9 cellular contexts compared by ENCODE assay signal in genomic region chr1:202957733-202958543, GRCh38. TPM values are rescaled to one million over a fixed set of nuclear protein-coding genes. Genes with fewer than 3 reads are reported as not detected.
DNase-seq lines count a peak whose midpoint lies in the region; ATAC-seq, FAIRE-seq and TF ChIP-seq lines count a peak whose summit lies in the region.
"Had no signal": no experiment of that assay in that cellular context is flagged by ENCODE, and none has a peak within 500 bp of the region (broad histone marks: within the 10 kb centered on the region; RNA-seq: fewer than 3 reads in every experiment).

A gene with protein sequence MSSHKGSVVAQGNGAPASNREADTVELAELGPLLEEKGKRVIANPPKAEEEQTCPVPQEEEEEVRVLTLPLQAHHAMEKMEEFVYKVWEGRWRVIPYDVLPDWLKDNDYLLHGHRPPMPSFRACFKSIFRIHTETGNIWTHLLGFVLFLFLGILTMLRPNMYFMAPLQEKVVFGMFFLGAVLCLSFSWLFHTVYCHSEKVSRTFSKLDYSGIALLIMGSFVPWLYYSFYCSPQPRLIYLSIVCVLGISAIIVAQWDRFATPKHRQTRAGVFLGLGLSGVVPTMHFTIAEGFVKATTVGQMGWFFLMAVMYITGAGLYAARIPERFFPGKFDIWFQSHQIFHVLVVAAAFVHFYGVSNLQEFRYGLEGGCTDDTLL (minus strand): TSS chr1:202958312. CDS start chr1:202951070, 7,242 bp downstream.

- ATAC-seq in HG03175 (IDR thresholded peaks at IDR 0.05; ENCODE audit: unreplicated experiment) = peak; percentile 97

- peak within 1 kb of the TSS; percentile 10 for H2AFZ ChIP-seq in keratinocyte (ENCODE audit: control insufficient read depth, low read length)

- in situ Hi-C loops in GM18951 (cut with MboI; ENCODE audit: low sequenced_read_pairs, unreplicated experiment) = no loop called here

- peak within 1 kb of the TSS; percentile 86 for H3K27ac ChIP-seq in keratinocyte (ENCODE audit: control insufficient read depth, insufficient read depth, low read length)

- DNase-seq in AG10803 (ENCODE audit: low read depth) (peak; percentile 83), NCI-H226 (peak; percentile 86), cerebellar cortex (ENCODE audit: low spot score) (peak; percentile 87), keratinocyte (ENCODE audit: low read depth, low spot score) (no peak)
- DNase-seq in activated CD4-positive, CD25-positive, alpha-beta regulatory T cell treated with anti-CD3 and anti-CD28 coated beads, Interleukin-2, amount 50 U/mL, for 72 hours = peak; percentile 97
- DNase-seq in stimulated activated CD4-positive, alpha-beta T cell treated with anti-CD3 and anti-CD28 coated beads, Interleukin-15, amount 100 ng/mL, for 1 hour (ENCODE audit: low read depth in 1 of 2, low spot score in 1 of 2) = peak; percentile 89 to 96

- peak within 1 kb of the TSS; percentile 81 for H3K4me2 ChIP-seq in keratinocyte (ENCODE audit: control insufficient read depth, extremely low read depth, insufficient read depth, low read depth, low read length)

- no peaks in the 10 kb centered on the region for H4K20me1 ChIP-seq in keratinocyte (ENCODE audit: control insufficient read depth, extremely low read depth, insufficient read depth, low read length)

- H3K36me3 ChIP-seq in keratinocyte (ENCODE audit: control insufficient read depth in 2 of 2, extremely low read depth in 1 of 2, insufficient read depth in 2 of 2, low read length in 2 of 2) = peaks cover 13 to 15% of the 10 kb centered on the region in 2 experiments

- H3K9me3 ChIP-seq in keratinocyte (ENCODE audit: control insufficient read depth, low read depth, low read length) = no peaks in the 10 kb centered on the region

- peaks cover 57% of the 10 kb centered on the region for H3K4me1 ChIP-seq in keratinocyte (ENCODE audit: control insufficient read depth, extremely low read depth, insufficient read depth, low read length)

- peak; percentile 93 for TF ChIP-seq POLR2A in GM18951 (IDR thresholded peaks at IDR 0.05; ENCODE audit: extremely low read depth, insufficient read depth, insufficient read length)

- dilution Hi-C loops in keratinocyte (cut with MboI; ENCODE audit: extremely low pct_ligation_motif_present, low sequenced_read_pairs) = no loop called here

- H3K9me1 ChIP-seq in keratinocyte (ENCODE audit: control insufficient read depth, extremely low read depth, insufficient read depth, low read length) = no peaks in the 10 kb centered on the region

- peaks cover 45% of the 10 kb centered on the region for H3K79me2 ChIP-seq in keratinocyte (ENCODE audit: control insufficient read depth, insufficient read depth, low read length)

- H3K27me3 ChIP-seq in keratinocyte (ENCODE audit: control insufficient read depth, extremely low read depth, insufficient read depth, low read length) = no peaks in the 10 kb centered on the region

- H3K4me3 ChIP-seq in AG10803 (ENCODE audit: low read length) (peak within 1 kb of the TSS; percentile 92), keratinocyte (ENCODE audit: control insufficient read depth in 2 of 3, extremely low read depth in 1 of 3, insufficient read depth in 2 of 3, low read depth in 1 of 3, low read length in 3 of 3) (peak within 1 kb of the TSS; percentile 70 to 94 (median 89))

- TF ChIP-seq CTCF in AG10803 (conservative IDR thresholded peaks at IDR 0.05; ENCODE audit: low read length) = no peak
- TF ChIP-seq CTCF in keratinocyte (optimal IDR thresholded peaks at IDR 0.05 in 1 of 3, IDR thresholded peaks at IDR 0.05 in 1 of 3, conservative IDR thresholded peaks at IDR 0.05 in 1 of 3; ENCODE audit: extremely low read depth in 1 of 3, insufficient read depth in 2 of 3, low read length in 3 of 3) = no peak

- H3K9ac ChIP-seq in keratinocyte (ENCODE audit: control insufficient read depth, extremely low read depth, insufficient read depth, low read length) = peak within 1 kb of the TSS; percentile 93

- no peak for FAIRE-seq in keratinocyte (lab: Jason Lieb, UNC)
- FAIRE-seq: endometrium had no signal

RNA-seq across cellular contexts. Expression of the gene that starts here (rescaled TPM):
- 223 to 336 TPM (median 260 TPM) in 3 replicates for polyA plus RNA-seq in keratinocyte
- polyA plus RNA-seq in keratinocyte (2011; ENCODE audit: low read depth) = 70.4 TPM
- 311 and 372 TPM in 2 replicates for polyA plus RNA-seq in keratinocyte (2011; cell fraction: cytosol; rRNA removed)
- polyA plus RNA-seq in keratinocyte (2011; cell fraction: nucleus; rRNA removed) = 146 and 152 TPM in 2 replicates
- 121 and 228 TPM in 2 replicates for polyA plus RNA-seq in keratinocyte (2012; ENCODE audit: low replicate concordance)
- 244 to 467 TPM (median 333 TPM) in 3 replicates for polyA minus RNA-seq in keratinocyte
- 320 TPM for polyA minus RNA-seq in keratinocyte (2011; cell fraction: cytosol; rRNA and poly(A)+ RNA removed)
- polyA minus RNA-seq in keratinocyte (2011; cell fraction: nucleus; rRNA and poly(A)+ RNA removed) = 60.1 and 94.5 TPM in 2 replicates
